ENCODE assay signal across 8 cellular contexts in genomic region chrX:136909706-136910564, GRCh38. TPM values are rescaled to one million over a fixed set of nuclear protein-coding genes. Genes with fewer than 3 reads are reported as not detected.
DNase-seq lines count a peak whose midpoint lies in the region; ATAC-seq, FAIRE-seq and TF ChIP-seq lines count a peak whose summit lies in the region.

No MANE protein-coding gene starts in this region.

- peak overlapping the region; percentile 75 for H3K4me2 ChIP-seq in SU-DHL-6 (ENCODE audit: low read depth, low read length, poor library complexity, severe bottlenecking)

- intact Hi-C loops in heart right ventricle (cut with DNase I): loop anchor here in 2 of 10 donors (1.0 to 5.0 kb wide), 2 partner anchors 30 to 198 kb away; partner anchors contain the start of gene RBMX (in 1 of the 2)
- intact Hi-C loops in uterus (cut with DNase I; ENCODE audit: low total_unique reads): no loop called here

- H3K9ac ChIP-seq in SU-DHL-6 (ENCODE audit: low read length): peak overlapping the region; percentile 65

- H3K36me3 ChIP-seq in SU-DHL-6 (ENCODE audit: low read length): no peaks in the 10 kb centered on the region
- H3K36me3 ChIP-seq in heart right ventricle: no peaks in the 10 kb centered on the region
- H3K36me3 ChIP-seq in uterus: no peaks in the 10 kb centered on the region

- peak overlapping the region; percentile 24; the same call in 1 of the 2 replicates for H3K27ac ChIP-seq in SU-DHL-6 (ENCODE audit: low read depth, low read length)
- H3K27ac ChIP-seq in heart right ventricle: peak overlapping the region; percentile 22 to 84 (median 82)
- H3K27ac ChIP-seq in uterus: peak overlapping the region; percentile 89 to 92

- H3K9me3 ChIP-seq in SU-DHL-6 (ENCODE audit: insufficient read depth, low read length) (no peaks in the 10 kb centered on the region), heart right ventricle (peaks cover 0 to 5% (median 0%) of the 10 kb centered on the region in 11 donors), uterus (no peaks in the 10 kb centered on the region)

- peaks cover 0 to 15% (median 0%) of the 10 kb centered on the region in 9 donors for H3K4me1 ChIP-seq in heart right ventricle
- no peaks in the 10 kb centered on the region for H3K4me1 ChIP-seq in uterus

- H3K4me3 ChIP-seq in SU-DHL-6 (ENCODE audit: insufficient read depth, low read length, poor library complexity, severe bottlenecking) (peak overlapping the region; percentile 77), heart right ventricle (peak overlapping the region; percentile 40 to 84 (median 67)), uterus (peak overlapping the region; percentile 54 to 80)

- H3K27me3 ChIP-seq in SU-DHL-6 (ENCODE audit: low read length): no peaks in the 10 kb centered on the region
- no peaks in the 10 kb centered on the region for H3K27me3 ChIP-seq in heart right ventricle
- H3K27me3 ChIP-seq in uterus: no peaks in the 10 kb centered on the region

- H3K79me2 ChIP-seq in SU-DHL-6 (ENCODE audit: insufficient read depth, low read length): no peaks in the 10 kb centered on the region

- H4K20me1 ChIP-seq in SU-DHL-6 (ENCODE audit: low read depth, low read length): no peaks in the 10 kb centered on the region

- peak overlapping the region; percentile 98 for H2AFZ ChIP-seq in SU-DHL-6 (ENCODE audit: low read depth, low read length, severe bottlenecking)

- H3K9me2 ChIP-seq in SU-DHL-6 (replicated peaks; ENCODE audit: insufficient read depth, low read length): no peaks in the 10 kb centered on the region

- WGBS in heart right ventricle, 2 donors: 0 to 1% methylated on average over 22 to 26 of the region's 26 CpGs

- ATAC-seq in HG02759 (IDR thresholded peaks at IDR 0.05; ENCODE audit: unreplicated experiment) (peak; percentile 63), heart right ventricle (peak; percentile 83 to 91 (median 88))

- DNase-seq in GM12891 (ENCODE audit: insufficient read length, low spot score) (peak; percentile 23), NCI-H1417 (lab: John Stamatoyannopoulos, UW) (peak; percentile 75 to 91 (median 86)), amniotic epithelial cell (ENCODE audit: low read depth) (peak; percentile 95), heart right ventricle (peak; percentile 40 to 89), pons (ENCODE audit: low spot score) (peak; percentile 82), uterus (peak; percentile 86 to 96)

- FAIRE-seq in GM12891 (lab: Jason Lieb, UNC): peak; percentile 96

- TF ChIP-seq CTCF in SU-DHL-6 (IDR thresholded peaks at IDR 0.05; ENCODE audit: insufficient read depth, low read length, poor library complexity, severe bottlenecking): no peak
- TF ChIP-seq CTCF in heart right ventricle (IDR thresholded peaks at IDR 0.05): no peak
- no peak for TF ChIP-seq CTCF in uterus (IDR thresholded peaks at IDR 0.05)

- H3F3A ChIP-seq in SU-DHL-6 (ENCODE audit: insufficient read depth): no peaks in the 10 kb centered on the region

- TF ChIP-seq POLR2A in GM12891 (IDR thresholded peaks at IDR 0.05; ENCODE audit: low read depth, low read length): no peak
- peak; percentile 30 to 49 for TF ChIP-seq POLR2A in uterus (IDR thresholded peaks at IDR 0.05)

TF ChIP-seq in GM12891, 5 proteins besides CTCF, POLR2A, EP300 and RAD21:
- no peak for TF ChIP-seq TAF1 (IDR thresholded peaks at IDR 0.05; ENCODE audit: low read depth, low read length)
- peak; percentile 29; the same call in 1 of the 2 replicates for TF ChIP-seq SPI1 (IDR thresholded peaks at IDR 0.05; ENCODE audit: low read depth, low read length)
- TF ChIP-seq POU2F2 (IDR thresholded peaks at IDR 0.05; ENCODE audit: low read depth, low read length): no peak
- TF ChIP-seq POLR2AphosphoS5 (IDR thresholded peaks at IDR 0.05; ENCODE audit: low read depth, low read length): no peak
- no peak for TF ChIP-seq PAX5 (IDR thresholded peaks at IDR 0.05; ENCODE audit: insufficient read depth, low read length, severe bottlenecking)

RNA-seq across cellular contexts. Expression of gene RBMX, which starts 29.4 kb away (rescaled TPM):
- polyA plus RNA-seq in GM12891 (2012; ENCODE audit: low read depth, missing spikeins): 193 TPM
- total RNA-seq in heart right ventricle: 100 to 1,000 TPM in 3 of 10 donors, 10 to 100 TPM in 7; 85.7 to 107 (median 91.0) TPM
- polyA plus RNA-seq in heart right ventricle: 10 to 100 TPM; 45.0 to 70.4 TPM
- 100 to 1,000 TPM; 231 to 478 (median 248) TPM for total RNA-seq in uterus

Comparison
In these comparisons a context has a peak if more than half of its experiments do, and no peak if none do; other contexts are left out.
1. Peak in every context shown above with its lines: DNase-seq, ATAC-seq, H3K4me3 ChIP-seq and H3K27ac ChIP-seq.
2. DNase-seq: peak in every context shown above with its lines; median percentile 95 in amniotic epithelial cell; 91 in uterus; 86 in NCI-H1417; 82 in pons; 64 in heart right ventricle; 23 in GM12891.
3. H3K27ac ChIP-seq: peak in every context shown above with its lines; median percentile 90 in uterus; 82 in heart right ventricle; 24 in SU-DHL-6.